In genomic region chr12:14710632-14711324, GRCh38 we compare ENCODE assay signal across 15 cellular contexts. TPM values are rescaled to one million over a fixed set of nuclear protein-coding genes. Genes with fewer than 3 reads are reported as not detected.
DNase-seq lines count a peak whose midpoint lies in the region; TF ChIP-seq lines count a peak whose summit lies in the region.
"Had no signal": no experiment of that assay in that cellular context is flagged by ENCODE, and none has a peak within 500 bp of the region (broad histone marks: within the 10 kb centered on the region; RNA-seq: fewer than 3 reads in every experiment).

No MANE protein-coding gene starts in this region.

- H3K9me3 ChIP-seq in colonic mucosa (no peaks in the 10 kb centered on the region), trophoblast cell (ENCODE audit: insufficient read depth, low read depth, low read length) (no peaks in the 10 kb centered on the region)

- H3K36me3 ChIP-seq in colonic mucosa (no peaks in the 10 kb centered on the region), trophoblast cell (ENCODE audit: control insufficient read depth in 1 of 2, insufficient read depth in 2 of 2, low read length in 2 of 2) (no peaks in the 10 kb centered on the region)

- no peak overlapping the region for H4K8ac ChIP-seq in trophoblast cell (ENCODE audit: low read depth, low read length)

- H3K4ac ChIP-seq in trophoblast cell (ENCODE audit: low read depth, low read length), result no peak overlapping the region

- WGBS in trophoblast cell (ENCODE audit: extremely low coverage, insufficient coverage, insufficient read length), result no CpG with 5 or more reads among the region's 4 CpGs

- no peaks in the 10 kb centered on the region for H3K79me2 ChIP-seq in trophoblast cell (ENCODE audit: control insufficient read depth, insufficient read depth, low read length, poor library complexity)

- H3K14ac ChIP-seq in trophoblast cell (ENCODE audit: low read length), result no peak overlapping the region

- no peak overlapping the region for H2BK120ac ChIP-seq in trophoblast cell (ENCODE audit: insufficient read depth, low read length, poor library complexity)

- H3K4me1 ChIP-seq in colonic mucosa, result no peaks in the 10 kb centered on the region
- no peaks in the 10 kb centered on the region for H3K4me1 ChIP-seq in trophoblast cell (ENCODE audit: control insufficient read depth in 1 of 2, insufficient read depth in 2 of 2, low read length in 2 of 2)

- H3K9ac ChIP-seq in colonic mucosa (ENCODE audit: low read depth in 2 of 2, low read length in 2 of 2) (peak overlapping the region in 1 of 2 donors; percentile 8), trophoblast cell (ENCODE audit: low read length) (no peak overlapping the region)

- H3K79me1 ChIP-seq in trophoblast cell (ENCODE audit: low read length), result no peaks in the 10 kb centered on the region

- H3K18ac ChIP-seq in trophoblast cell (ENCODE audit: low read length), result no peak overlapping the region

- H3K4me3 ChIP-seq in colonic mucosa, result no peak overlapping the region
- no peak overlapping the region for H3K4me3 ChIP-seq in trophoblast cell (ENCODE audit: low read depth, low read length)

- no peak overlapping the region for H4K91ac ChIP-seq in trophoblast cell (ENCODE audit: low read depth, low read length)

- no peak overlapping the region for H2BK12ac ChIP-seq in trophoblast cell (ENCODE audit: low read length)

- TF ChIP-seq CTCF in colonic mucosa (IDR thresholded peaks at IDR 0.05), result no peak

- H3K27me3 ChIP-seq in colonic mucosa (no peaks in the 10 kb centered on the region), trophoblast cell (ENCODE audit: insufficient read depth, low read length) (no peaks in the 10 kb centered on the region)

- H2AK5ac ChIP-seq in trophoblast cell (ENCODE audit: low read length), result no peak overlapping the region

- peak overlapping the region; percentile 58 for H3K27ac ChIP-seq in colonic mucosa
- no peak overlapping the region for H3K27ac ChIP-seq in trophoblast cell (ENCODE audit: low read depth, low read length)

- DNase-seq in HT-29 (ENCODE audit: low spot score) (peak; percentile 5), NCI-H2081 treated with DMSO at 0.1 percent for 48 hours (lab: John Stamatoyannopoulos, UW) (peak; percentile 84), colonic mucosa (no peak), trophoblast cell (no peak), cerebellum (ENCODE audit: low spot score) (no peak), GF-D8 (lab: John Stamatoyannopoulos, UW) (no peak)
- DNase-seq in effector CD4-positive, alpha-beta T cell, result no peak
- DNase-seq: activated CD8-positive, alpha-beta T cell treated with anti-CD3 and anti-CD28 coated beads, Interleukin-2, amount 10 ng/mL, durations not matched to agents 7 days and 5 days; activated naive CD4-positive, alpha-beta T cell treated with anti-CD3 and anti-CD28 coated beads for 36 hours; caudate nucleus; immature natural killer cell; NCI-H1092; PC-3; right cardiac atrium; T-helper 17 cell had no signal

- no peak overlapping the region for H3K23ac ChIP-seq in trophoblast cell (ENCODE audit: low read length)

- intact Hi-C loops in colonic mucosa (cut with DNase I), result no loop called here

- no peak overlapping the region for H2AFZ ChIP-seq in trophoblast cell (ENCODE audit: insufficient read depth, low read length, poor library complexity)

- no peak overlapping the region for H4K12ac ChIP-seq in trophoblast cell (ENCODE audit: low read depth, low read length)

- peak overlapping the region; percentile 41 for H3K4me2 ChIP-seq in trophoblast cell (ENCODE audit: low read length)

- no peak overlapping the region for H2BK5ac ChIP-seq in trophoblast cell (ENCODE audit: low read depth, low read length, poor library complexity)

RNA-seq across cellular contexts. Expression of gene GUCY2C, which starts 14.4 kb away (rescaled TPM):
- total RNA-seq in HT-29 (2014; rRNA removed; shearing (Covaris generic)), result not detected in 2 replicates
- total RNA-seq in colonic mucosa (10 to 100 TPM; 52.2 to 74.6 TPM), cerebellum (0.09 TPM)
- polyA plus RNA-seq in trophoblast cell (2013), result 0.03 TPM in 2 replicates
- total RNA-seq: activated CD8-positive, alpha-beta T cell treated with anti-CD3 and anti-CD28 coated beads, Interleukin-2, amount 10 ng/mL, durations not matched to agents 7 days and 5 days; activated naive CD4-positive, alpha-beta T cell treated with anti-CD3 and anti-CD28 coated beads for 36 hours; PC-3; right cardiac atrium; T-helper 17 cell had no signal
- polyA plus RNA-seq: immature natural killer cell had no signal

Comparison
In these comparisons a context has a peak if more than half of its experiments do, and no peak if none do; other contexts are left out.
1. DNase-seq: peak in HT-29 (single experiment) and NCI-H2081 treated with DMSO at 0.1 percent for 48 hours (single experiment); none in colonic mucosa (single experiment), trophoblast cell (0 of 2), effector CD4-positive, alpha-beta T cell (single experiment), cerebellum (single experiment) and GF-D8 (single experiment).
2. RNA of gene GUCY2C, which starts 14.4 kb away (total RNA-seq): 52.2 to 74.6 TPM in colonic mucosa; 0.09 TPM in cerebellum (single experiment) and not detected in HT-29; every median in the first group is over 10 times any median in the second.